Comparison of ENCODE assay signal across 20 cellular contexts in genomic region chr2:178409261-178409660, GRCh38.
"Had no signal": no experiment of that assay in that cellular context is flagged by ENCODE, and none has a peak within 500 bp of the region (broad histone marks: within the 10 kb centered on the region; RNA-seq: fewer than 3 reads in every experiment).

No MANE protein-coding gene starts in this region.

- H3K4me1 ChIP-seq: foreskin keratinocyte had no signal

- H3K27me3 ChIP-seq: dorsolateral prefrontal cortex, foreskin keratinocyte, gastrocnemius medialis, heart right ventricle, left lung had no signal

- DNase-seq: dermis blood vessel endothelial cell; dorsolateral prefrontal cortex; effector CD4-positive, alpha-beta T cell; effector memory CD4-positive, alpha-beta T cell; foreskin keratinocyte; gastrocnemius medialis; glutamatergic neuron; head of caudate nucleus; heart right ventricle; hippocampal formation; left cardiac atrium; left lung; left ventricle myocardium superior; lower lobe of right lung; mesenchymal stem cell had no signal

- H3K9me3 ChIP-seq: esophagus muscularis mucosa, gastrocnemius medialis, heart right ventricle, left lung, lower lobe of right lung had no signal

- ATAC-seq: foreskin keratinocyte, gastrocnemius medialis, heart right ventricle, left cardiac atrium, left lung, left ventricle myocardium superior, lower lobe of right lung had no signal

- H3K27ac ChIP-seq: coronary artery, dorsolateral prefrontal cortex, esophagus muscularis mucosa, foreskin keratinocyte, gastrocnemius medialis, heart right ventricle, left lung, lower lobe of right lung had no signal

- H3K36me3 ChIP-seq: esophagus muscularis mucosa, gastrocnemius medialis, heart right ventricle, left lung, lower lobe of right lung had no signal

- H3K4me3 ChIP-seq: coronary artery, dorsolateral prefrontal cortex, esophagus muscularis mucosa, gastrocnemius medialis, heart right ventricle, left lung, lower lobe of right lung had no signal

- FAIRE-seq: endothelial cell of umbilical vein, islet of Langerhans, keratinocyte had no signal
